Comparison of ENCODE assay signal across 20 cellular contexts in the genomic region with DNA sequence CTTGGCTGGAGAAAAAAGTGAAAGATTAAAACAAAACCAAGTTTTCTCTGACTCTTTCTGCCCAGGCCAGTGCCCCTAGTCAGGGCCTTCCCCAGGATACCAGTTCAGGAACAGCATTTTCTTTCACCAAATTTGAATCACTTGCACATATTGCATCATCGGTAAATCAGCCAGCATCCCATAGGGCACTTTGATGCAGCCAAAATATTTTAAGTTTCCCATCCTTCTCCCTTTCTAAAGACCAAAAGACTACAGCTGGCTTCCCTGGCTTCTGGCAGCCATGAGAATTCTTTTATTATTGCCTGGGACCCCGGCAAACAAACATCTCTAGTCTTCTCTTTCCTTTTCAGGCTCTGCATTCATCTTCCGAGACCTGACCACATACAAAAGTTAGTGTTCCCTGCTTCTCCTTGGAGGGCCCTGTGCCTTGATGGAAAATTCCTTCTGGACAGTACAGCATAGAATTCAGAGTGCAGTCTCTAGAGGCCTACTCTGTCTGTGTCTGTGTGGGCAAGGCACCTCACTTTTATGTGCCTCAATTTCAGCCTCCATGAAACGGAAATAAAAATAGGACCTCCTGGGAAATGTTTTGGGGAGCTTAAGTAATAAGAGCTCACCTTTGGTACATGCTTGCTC.
DNase-seq lines count a peak whose midpoint lies in the region; ATAC-seq, FAIRE-seq and TF ChIP-seq lines count a peak whose summit lies in the region.
"Had no signal": no experiment of that assay in that cellular context is flagged by ENCODE, and none has a peak within 500 bp of the region (broad histone marks: within the 10 kb centered on the region; RNA-seq: fewer than 3 reads in every experiment).

No MANE protein-coding gene starts in this region.

- no peaks in the 10 kb centered on the region for H3K9me3 ChIP-seq in H1 (ENCODE audit: insufficient read depth in 2 of 2, low read depth in 1 of 2, low read length in 1 of 2)
- H3K9me3 ChIP-seq: HAP-1 had no signal

- no peak overlapping the region for H3K56ac ChIP-seq in H1 (replicated peaks; ENCODE audit: insufficient read length, low read depth, low read length)

- no peak for TF ChIP-seq EP300 in H1 (IDR thresholded peaks at IDR 0.05; ENCODE audit: borderline replicate concordance in 1 of 2, low read depth in 2 of 2, low read length in 2 of 2)

- no peaks in the 10 kb centered on the region; the same call in 1 of the 2 replicates for H3K23me2 ChIP-seq in H1 (ENCODE audit: low read depth, low read length)

- no peak overlapping the region for H3K14ac ChIP-seq in H1 (ENCODE audit: insufficient read length)

- peak; percentile 76 for ATAC-seq in Right ventricle myocardium inferior
- ATAC-seq in SK-N-SH treated with all-trans-retinoic acid at 6 μM for 48 hours, result no peak
- ATAC-seq in HG03196 (IDR thresholded peaks at IDR 0.05; ENCODE audit: unreplicated experiment), result no peak

- TF ChIP-seq RAD21 in H1 (IDR thresholded peaks at IDR 0.05 in 1 of 2, conservative IDR thresholded peaks at IDR 0.05 in 1 of 2; ENCODE audit: low read depth in 2 of 2, low read length in 2 of 2), result no peak

- no peaks in the 10 kb centered on the region for H4K20me1 ChIP-seq in H1 (replicated peaks in 1 of 2; ENCODE audit: control insufficient read depth in 1 of 2, insufficient read depth in 2 of 2, low read length in 2 of 2)

- H2AK5ac ChIP-seq in H1 (ENCODE audit: low read depth, low read length), result no peak overlapping the region

- H3K4me1 ChIP-seq in H1 (replicated peaks in 1 of 4; ENCODE audit: control insufficient read depth in 3 of 4, insufficient read depth in 4 of 4, low read length in 3 of 4), result no peaks in the 10 kb centered on the region
- H3K4me1 ChIP-seq: HAP-1 had no signal

- CTCF ChIA-PET in H1 (lab: Charles Lee; ENCODE audit: partially characterized antibody), result interaction anchor here (0.7 to 2.2 kb wide), 3 partner anchors 122 to 126 kb away, joined by 3 to 12 read pairs (median 3); no protein-coding TSS in a partner anchor

- no peaks in the 10 kb centered on the region for H3K79me2 ChIP-seq in H1 (ENCODE audit: control insufficient read depth in 1 of 2, insufficient read depth in 2 of 2, low read length in 2 of 2)

- DNase-seq in Right ventricle myocardium inferior (ENCODE audit: missing footprints) (no peak), cardiac septum (ENCODE audit: low spot score) (no peak), H1 (ENCODE audit: low read depth in 1 of 2, low spot score in 2 of 2) (no peak), medulla oblongata (ENCODE audit: extremely low spot score) (peak; percentile 81), superior temporal gyrus (ENCODE audit: extremely low spot score) (peak; percentile 12)
- DNase-seq in stimulated activated CD4-positive, alpha-beta T cell treated with anti-CD3 and anti-CD28 coated beads, Interleukin-4, amount 100 ng/mL, for 24 hours, result no peak
- DNase-seq: CD4-positive, CD25-positive, alpha-beta regulatory T cell; COR-L47; DMS 273 treated with DMSO at 0.1 percent for 48 hours; DND-41; NCI-H1105; NCI-H2081; NCI-H774; SIG-M5 had no signal

- intact Hi-C loops in Right ventricle myocardium inferior (cut with DNase I), result no loop called here
- intact Hi-C loops in cardiac septum (cut with DNase I), result no loop called here

- H2BK12ac ChIP-seq in H1 (ENCODE audit: low read depth, low read length), result no peak overlapping the region

- no peak overlapping the region for H3K18ac ChIP-seq in H1 (ENCODE audit: extremely low read depth, low read length)

- H2AFZ ChIP-seq in H1 (ENCODE audit: low read length), result 0 out of 2 replicates have a peak overlapping the region, but pooled peaks have one; percentile 1

- no peak overlapping the region for H3K23ac ChIP-seq in H1 (ENCODE audit: insufficient read length)

- no peak overlapping the region for H4K8ac ChIP-seq in H1 (ENCODE audit: extremely low read depth, insufficient read depth, low read length)

- no peak for TF ChIP-seq POLR2A in H1 (IDR thresholded peaks at IDR 0.05; ENCODE audit: control extremely low read depth in 1 of 2, low read depth in 2 of 2, low read length in 2 of 2)

- no peak overlapping the region for H2BK120ac ChIP-seq in H1 (replicated peaks; ENCODE audit: low read depth, low read length)

- WGBS in H1 (ENCODE audit: extremely low coverage in 1 of 2, insufficient coverage in 1 of 2, insufficient read length in 1 of 2, insufficient replicate concordance in 2 of 2, low coverage in 1 of 2, low lambda C conversion rate in 2 of 2, missing lambda C conversion rate in 1 of 2), 2 experiments, result 93% methylated on average over 4 of the region's 4 CpGs; no CpG with 5 or more reads in 1 of the 2 experiments

- no peak overlapping the region for H3K27ac ChIP-seq in H1 (ENCODE audit: low read depth, low read length)
- H3K27ac ChIP-seq: 22Rv1 had no signal

- no peak overlapping the region for H3K4ac ChIP-seq in H1 (replicated peaks; ENCODE audit: insufficient read length, low read depth, low read length)

- no peak overlapping the region for H3K9ac ChIP-seq in H1 (replicated peaks in 1 of 4; ENCODE audit: extremely low read depth in 1 of 4, low read depth in 3 of 4, low read length in 3 of 4)

- H3K27me3 ChIP-seq in H1 (replicated peaks in 1 of 4; ENCODE audit: control insufficient read depth in 3 of 4, extremely low read depth in 1 of 4, insufficient read depth in 3 of 4, low read length in 3 of 4), result no peaks in the 10 kb centered on the region

- H3K4me3 ChIP-seq in H1 (ENCODE audit: extremely low read depth in 1 of 4, insufficient read depth in 2 of 4, low read depth in 3 of 4, low read length in 4 of 4), result no peak overlapping the region
- H3K4me3 ChIP-seq: HAP-1 had no signal

- no peak overlapping the region for H4K5ac ChIP-seq in H1 (ENCODE audit: insufficient read length, low read depth, low read length)

- no peak overlapping the region for H4K91ac ChIP-seq in H1 (replicated peaks; ENCODE audit: insufficient read length, low read length)

- H2BK15ac ChIP-seq in H1 (ENCODE audit: low read length), result no peak overlapping the region

- H2BK5ac ChIP-seq in H1 (ENCODE audit: low read depth, low read length), result no peak overlapping the region

- POLR2A ChIA-PET in H1 (lab: Charles Lee; ENCODE audit: partially characterized antibody), result no interaction called here

- H3K4me2 ChIP-seq in H1 (ENCODE audit: insufficient read depth in 1 of 2, low read depth in 2 of 2, low read length in 2 of 2), result no peak overlapping the region

- FAIRE-seq in H1 (lab: Jason Lieb, UNC), result no peak
- FAIRE-seq: G401.6, HTR-8/SVneo had no signal

- no peaks in the 10 kb centered on the region for H3K36me3 ChIP-seq in H1 (ENCODE audit: control insufficient read depth in 2 of 4, insufficient read depth in 4 of 4, low read length in 3 of 4)
- H3K36me3 ChIP-seq: HAP-1 had no signal

- H3K79me1 ChIP-seq in H1 (ENCODE audit: low read depth, low read length), result no peaks in the 10 kb centered on the region

- H2BK20ac ChIP-seq in H1 (ENCODE audit: low read length), result no peak overlapping the region

- no peak for TF ChIP-seq CTCF in H1 (IDR thresholded peaks at IDR 0.05; ENCODE audit: control extremely low read depth in 1 of 3, insufficient read depth in 1 of 3, low read depth in 1 of 3, low read length in 3 of 3)

TF ChIP-seq in H1, 55 proteins besides CTCF, POLR2A, EP300 and RAD21 (continues in another document):
- no peak for TF ChIP-seq TBP (IDR thresholded peaks at IDR 0.05; ENCODE audit: low read depth, low read length)
- no peak for TF ChIP-seq FOSL1 (IDR thresholded peaks at IDR 0.05; ENCODE audit: insufficient read depth, low read depth, low read length)
- TF ChIP-seq NANOG (IDR thresholded peaks at IDR 0.05; ENCODE audit: insufficient read depth, low read depth, low read length, poor library complexity, severe bottlenecking), result no peak
- no peak for TF ChIP-seq KDM5A (IDR thresholded peaks at IDR 0.05; ENCODE audit: low read length)
- TF ChIP-seq ATF3 (IDR thresholded peaks at IDR 0.05; ENCODE audit: insufficient read depth, low read depth, low read length), result no peak
- no peak for TF ChIP-seq CBX8 (IDR thresholded peaks at IDR 0.05; ENCODE audit: borderline replicate concordance, low read depth, low read length)
- TF ChIP-seq SIN3A (conservative IDR thresholded peaks at IDR 0.05 in 1 of 2, IDR thresholded peaks at IDR 0.05 in 1 of 2; ENCODE audit: low read depth in 1 of 2, low read length in 2 of 2), result no peak
- TF ChIP-seq TCF12 (IDR thresholded peaks at IDR 0.05; ENCODE audit: low read depth, low read length), result no peak
- no peak for TF ChIP-seq RFX5 (IDR thresholded peaks at IDR 0.05; ENCODE audit: borderline replicate concordance, low read depth, low read length)
- TF ChIP-seq BRCA1 (IDR thresholded peaks at IDR 0.05; ENCODE audit: low read depth, low read length), result no peak
- no peak for TF ChIP-seq JUND (IDR thresholded peaks at IDR 0.05; ENCODE audit: low read length)
- no peak for TF ChIP-seq CHD2 (IDR thresholded peaks at IDR 0.05; ENCODE audit: low read length)

TF ChIP-seq in SK-N-SH treated with all-trans-retinoic acid at 6 μM for 48 hours, 23 proteins besides CTCF, POLR2A, EP300 and RAD21:
- no peak for TF ChIP-seq ZFP3 (CRISPR knock-in tag; IDR thresholded peaks at IDR 0.05)
TF ChIP-seq in SK-N-SH treated with all-trans-retinoic acid at 6 μM for 48 hours: peak in this region for 0.

Comparison
In these comparisons a context has a peak if more than half of its experiments do, and no peak if none do; other contexts are left out.
1. DNase-seq: peak in medulla oblongata (single experiment) and superior temporal gyrus (single experiment); none in Right ventricle myocardium inferior (single experiment), cardiac septum (single experiment), H1 (0 of 2) and stimulated activated CD4-positive, alpha-beta T cell treated with anti-CD3 and anti-CD28 coated beads, Interleukin-4, amount 100 ng/mL, for 24 hours (single experiment).